Comparison of ENCODE assay signal across 13 cellular contexts in genomic region chr10:3761916-3762708, GRCh38. TPM values are rescaled to one million over a fixed set of nuclear protein-coding genes. Genes with fewer than 3 reads are reported as not detected.
DNase-seq lines count a peak whose midpoint lies in the region; ATAC-seq, FAIRE-seq and TF ChIP-seq lines count a peak whose summit lies in the region.
"Had no signal": no experiment of that assay in that cellular context is flagged by ENCODE, and none has a peak within 500 bp of the region (broad histone marks: within the 10 kb centered on the region; RNA-seq: fewer than 3 reads in every experiment).

No MANE protein-coding gene starts in this region.

- H2AFZ ChIP-seq in astrocyte (ENCODE audit: low read depth, low read length) = no peak overlapping the region

- peak overlapping the region in 2 of 4 donors; percentile 33 to 83 for H3K4me3 Mint-ChIP-seq in CD4-positive, CD25-positive, alpha-beta regulatory T cell
- no peak overlapping the region for H3K4me3 Mint-ChIP-seq in astrocyte (ENCODE audit: unreplicated experiment)
- H3K4me3 Mint-ChIP-seq: CD8-positive, alpha-beta T cell had no signal

- no peaks in the 10 kb centered on the region for H4K20me1 ChIP-seq in astrocyte (ENCODE audit: insufficient read depth, low read length)

- H3K36me3 Mint-ChIP-seq in CD4-positive, CD25-positive, alpha-beta regulatory T cell = no peaks in the 10 kb centered on the region
- H3K36me3 Mint-ChIP-seq in astrocyte (ENCODE audit: low read depth, unreplicated experiment) = no peaks in the 10 kb centered on the region
- H3K36me3 Mint-ChIP-seq: CD8-positive, alpha-beta T cell had no signal

- H3K36me3 ChIP-seq in CD4-positive, CD25-positive, alpha-beta regulatory T cell (ENCODE audit: control insufficient read depth, insufficient read depth, low read length) = no peaks in the 10 kb centered on the region
- H3K36me3 ChIP-seq in HUES64 (ENCODE audit: insufficient read depth, low read length) = no peaks in the 10 kb centered on the region
- no peaks in the 10 kb centered on the region for H3K36me3 ChIP-seq in astrocyte (ENCODE audit: insufficient read depth, low read length)

- H3K4me3 ChIP-seq in CD4-positive, CD25-positive, alpha-beta regulatory T cell (ENCODE audit: low read depth, low read length) = peak overlapping the region; percentile 41
- H3K4me3 ChIP-seq in HUES64 (ENCODE audit: low read length) (no peak overlapping the region), astrocyte (ENCODE audit: insufficient read depth, low read depth, low read length) (no peak overlapping the region)

- TF ChIP-seq CTCF in astrocyte (IDR thresholded peaks at IDR 0.05; ENCODE audit: insufficient read depth, low read depth, low read length) = no peak

- H3K9ac ChIP-seq in HUES64 (ENCODE audit: low read depth, low read length) (no peak overlapping the region), astrocyte (ENCODE audit: low read length) (no peak overlapping the region)

- no peaks in the 10 kb centered on the region for H3K79me2 ChIP-seq in astrocyte (ENCODE audit: insufficient read depth, low read length)

- no peaks in the 10 kb centered on the region for H3K27me3 ChIP-seq in CD4-positive, CD25-positive, alpha-beta regulatory T cell (ENCODE audit: control insufficient read depth, insufficient read depth, low read length)
- H3K27me3 ChIP-seq in HUES64 (ENCODE audit: insufficient read depth, low read length) (0 out of 2 replicates have a peak, but pooled peaks cover 3% of the 10 kb centered on the region), astrocyte (ENCODE audit: insufficient read depth, low read length) (no peaks in the 10 kb centered on the region)

- H3K27ac Mint-ChIP-seq in CD4-positive, CD25-positive, alpha-beta regulatory T cell = peak overlapping the region in 2 of 3 donors; percentile 14 to 94
- peak overlapping the region; percentile 64 for H3K27ac Mint-ChIP-seq in astrocyte (ENCODE audit: unreplicated experiment)
- H3K27ac Mint-ChIP-seq: CD8-positive, alpha-beta T cell had no signal

- H3K9me3 ChIP-seq in CD4-positive, CD25-positive, alpha-beta regulatory T cell (ENCODE audit: control insufficient read depth in 2 of 2, low read length in 2 of 2) = no peaks in the 10 kb centered on the region
- H3K9me3 ChIP-seq in HUES64 (ENCODE audit: insufficient read depth, low read depth, low read length) (no peaks in the 10 kb centered on the region), astrocyte (ENCODE audit: insufficient read depth, low read depth, low read length) (no peaks in the 10 kb centered on the region)

- H3K27me3 Mint-ChIP-seq in CD4-positive, CD25-positive, alpha-beta regulatory T cell = no peaks in the 10 kb centered on the region
- no peaks in the 10 kb centered on the region for H3K27me3 Mint-ChIP-seq in astrocyte (ENCODE audit: low read depth, unreplicated experiment)

- FAIRE-seq in astrocyte (lab: Jason Lieb, UNC) = no peak
- FAIRE-seq: kidney had no signal

- no peak overlapping the region for H3K4me2 ChIP-seq in astrocyte (ENCODE audit: low read length)

- H3K4me1 ChIP-seq in CD4-positive, CD25-positive, alpha-beta regulatory T cell (ENCODE audit: control insufficient read depth, insufficient read depth, low read length, poor library complexity, severe bottlenecking) = peaks cover 82% of the 10 kb centered on the region
- H3K4me1 ChIP-seq in HUES64 (ENCODE audit: insufficient read depth, low read length) = peaks cover 35% of the 10 kb centered on the region
- H3K4me1 ChIP-seq in astrocyte (ENCODE audit: insufficient read depth, low read length) = peaks cover 41% of the 10 kb centered on the region

- peaks cover 47 to 90% (median 67%) of the 10 kb centered on the region in 4 donors for H3K4me1 Mint-ChIP-seq in CD4-positive, CD25-positive, alpha-beta regulatory T cell
- peaks cover 54% of the 10 kb centered on the region for H3K4me1 Mint-ChIP-seq in astrocyte (ENCODE audit: low read depth, unreplicated experiment)

- peak overlapping the region; percentile 9 for H3K27ac ChIP-seq in CD4-positive, CD25-positive, alpha-beta regulatory T cell (ENCODE audit: insufficient read depth, low read length, poor library complexity, severe bottlenecking)
- H3K27ac ChIP-seq in HUES64 (ENCODE audit: low read depth, low read length) (peak overlapping the region; percentile 22; the same call in 1 of the 2 replicates), astrocyte (ENCODE audit: low read depth, low read length) (no peak overlapping the region)

- ATAC-seq in CD4-positive, CD25-positive, alpha-beta regulatory T cell (ENCODE audit: low read depth in 2 of 2) = no peak
- ATAC-seq in left colon (peak; percentile 42), Right ventricle myocardium inferior (no peak), GM18909 (IDR thresholded peaks at IDR 0.05; ENCODE audit: poor library complexity, unreplicated experiment) (no peak), GM21825 (IDR thresholded peaks at IDR 0.05; ENCODE audit: unreplicated experiment) (no peak)
- ATAC-seq: CD8-positive, alpha-beta T cell had no signal

- intact Hi-C loops in left colon (cut with DNase I, micrococcal nuclease) = no loop called here
- intact Hi-C loops in Right ventricle myocardium inferior (cut with DNase I) = no loop called here

- peaks cover 0 to 1% (median 0%) of the 10 kb centered on the region in 7 donors for H3K9me3 Mint-ChIP-seq in CD4-positive, CD25-positive, alpha-beta regulatory T cell
- H3K9me3 Mint-ChIP-seq in astrocyte (ENCODE audit: unreplicated experiment) = no peaks in the 10 kb centered on the region
- H3K9me3 Mint-ChIP-seq: CD8-positive, alpha-beta T cell had no signal

- 42% methylated on average over 6 of the region's 6 CpGs for WGBS in HUES64

- DNase-seq in CD4-positive, CD25-positive, alpha-beta regulatory T cell = no peak
- DNase-seq in astrocyte (ENCODE audit: low read depth) = peak; percentile 73
- DNase-seq in left colon = no peak
- DNase-seq in Right ventricle myocardium inferior (ENCODE audit: missing footprints) = no peak
- DNase-seq in DMS79 (lab: John Stamatoyannopoulos, UW) = no peak
- DNase-seq: activated CD4-positive, alpha-beta T cell treated with anti-CD3 and anti-CD28 coated beads, Interleukin-2, amount 50 U/mL, for 1 hour; amniotic stem cell; kidney; occipital lobe had no signal

RNA-seq across cellular contexts. Expression of gene KLF6, which starts 22.9 kb away (rescaled TPM):
- total RNA-seq in CD4-positive, CD25-positive, alpha-beta regulatory T cell = 1,887 TPM
- 100 to 1,000 TPM; 630 to 812 (median 656) TPM for polyA plus RNA-seq in CD4-positive, CD25-positive, alpha-beta regulatory T cell
- 12.2 TPM for polyA plus RNA-seq in HUES64 (2013, experiment 1 of 2)
- polyA plus RNA-seq in HUES64 (2013, experiment 2 of 2) = 12.4 TPM
- total RNA-seq in astrocyte = 250 and 319 TPM in 2 replicates
- total RNA-seq in left colon = 100 to 1,000 TPM; 359 to 434 TPM
- total RNA-seq in Right ventricle myocardium inferior = 68.4 TPM
